In genomic region chr4:153234923-153235322, GRCh38 we compare ENCODE assay signal across 15 cellular contexts. TPM values are rescaled to one million over a fixed set of nuclear protein-coding genes. Genes with fewer than 3 reads are reported as not detected.
DNase-seq lines count a peak whose midpoint lies in the region; ATAC-seq, FAIRE-seq and TF ChIP-seq lines count a peak whose summit lies in the region.
"Had no signal": no experiment of that assay in that cellular context is flagged by ENCODE, and none has a peak within 500 bp of the region (broad histone marks: within the 10 kb centered on the region; RNA-seq: fewer than 3 reads in every experiment).

No MANE protein-coding gene starts in this region.

- DNase-seq in MCF 10A (ENCODE audit: unreplicated experiment) = peak; percentile 53
- no peak for DNase-seq in breast epithelium (ENCODE audit: low spot score in 2 of 2)
- DNase-seq in RWPE1 (ENCODE audit: low spot score) = no peak
- peak; percentile 44 for DNase-seq in endothelial cell of umbilical vein (ENCODE audit: low read depth, low spot score)
- no peak for DNase-seq in central memory CD4-positive, alpha-beta T cell
- DNase-seq in amygdala (lab: John Stamatoyannopoulos, UW) = no peak
- no peak for DNase-seq in left cardiac atrium
- no peak for DNase-seq in effector CD8-positive, alpha-beta T cell (lab: John Stamatoyannopoulos, UW)
- DNase-seq: activated CD4-positive, alpha-beta T cell treated with anti-CD3 and anti-CD28 coated beads, Interleukin-2, amount 50 U/mL, for 48 hours; activated effector memory CD4-positive, alpha-beta T cell treated with anti-CD3 and anti-CD28 coated beads, Interleukin-2, amount 50 U/mL, for 16 hours; NCI-H2227 treated with DMSO at 0.1 percent for 48 hours; upper lobe of left lung had no signal

- no peaks in the 10 kb centered on the region for H3K27me3 ChIP-seq in breast epithelium
- no peaks in the 10 kb centered on the region for H3K27me3 ChIP-seq in endothelial cell of umbilical vein (ENCODE audit: control insufficient read depth in 2 of 2, insufficient read depth in 2 of 2, low read length in 2 of 2)
- H3K27me3 ChIP-seq: upper lobe of left lung had no signal

- no peak for ATAC-seq in left cardiac atrium
- ATAC-seq: GM23338 had no signal

- H2AFZ ChIP-seq in endothelial cell of umbilical vein (ENCODE audit: low read depth, low read length) = no peak overlapping the region
- H2AFZ ChIP-seq: GM23338 had no signal

- no peak overlapping the region for H3K4me3 Mint-ChIP-seq in MCF 10A (ENCODE audit: unreplicated experiment)
- H3K4me3 Mint-ChIP-seq: GM23338, mesothelial cell of epicardium had no signal

- H3K27me3 Mint-ChIP-seq in MCF 10A (ENCODE audit: insufficient read depth, unreplicated experiment) = no peaks in the 10 kb centered on the region

- BruUV-seq in MCF 10A (replicated peaks; lab: Mats Ljungman, UMichigan) (no TSS peak), endothelial cell of umbilical vein (replicated peaks; lab: Mats Ljungman, UMichigan) (no TSS peak)

- H3K9me3 ChIP-seq in breast epithelium (no peaks in the 10 kb centered on the region), endothelial cell of umbilical vein (replicated peaks; ENCODE audit: control insufficient read depth, insufficient read depth, low read length) (no peaks in the 10 kb centered on the region)
- H3K9me3 ChIP-seq: upper lobe of left lung had no signal

- no peaks in the 10 kb centered on the region for H3K79me2 ChIP-seq in endothelial cell of umbilical vein (ENCODE audit: control insufficient read depth, insufficient read depth, low read length)

- no peaks in the 10 kb centered on the region for H4K20me1 ChIP-seq in endothelial cell of umbilical vein (replicated peaks; ENCODE audit: control insufficient read depth, extremely low read depth, insufficient read depth, low read length)

- no peak overlapping the region for H3K4me3 ChIP-seq in breast epithelium
- H3K4me3 ChIP-seq in endothelial cell of umbilical vein (replicated peaks in 1 of 3; ENCODE audit: insufficient read depth in 1 of 3, low read depth in 1 of 3, low read length in 3 of 3) = no peak overlapping the region
- H3K4me3 ChIP-seq: GM23338, upper lobe of left lung had no signal

- TF ChIP-seq CTCF in MCF 10A (IDR thresholded peaks at IDR 0.05; ENCODE audit: unreplicated experiment) (no peak), breast epithelium (IDR thresholded peaks at IDR 0.05) (no peak), RWPE1 (conservative IDR thresholded peaks at IDR 0.05; ENCODE audit: low read depth) (no peak), endothelial cell of umbilical vein (IDR thresholded peaks at IDR 0.05; ENCODE audit: extremely low read depth in 1 of 2, insufficient read depth in 1 of 2, low read depth in 1 of 2, low read length in 2 of 2) (no peak)

- H3K4me1 ChIP-seq in breast epithelium (peaks cover 4 to 16% of the 10 kb centered on the region in 2 donors), endothelial cell of umbilical vein (ENCODE audit: control insufficient read depth, extremely low read depth, insufficient read depth, low read length) (peaks cover 8% of the 10 kb centered on the region)

- H3K4me1 Mint-ChIP-seq in MCF 10A (ENCODE audit: insufficient read depth, unreplicated experiment) = peaks cover 33% of the 10 kb centered on the region

- no peak for TF ChIP-seq POLR2A in breast epithelium (IDR thresholded peaks at IDR 0.05)
- no peak for TF ChIP-seq POLR2A in endothelial cell of umbilical vein (IDR thresholded peaks at IDR 0.05; ENCODE audit: low read depth, low read length)

- no peak for FAIRE-seq in endothelial cell of umbilical vein (lab: Jason Lieb, UNC)

- CTCF ChIA-PET in MCF 10A (lab: Yijun Ruan, JAX) = interaction anchor here (1.0 kb wide), 1 partner anchor 45 kb away, joined by 5 read pairs; no protein-coding TSS in a partner anchor
- CTCF ChIA-PET in RWPE1 (lab: Yijun Ruan, JAX) = interaction anchor here (0.6 kb wide), 1 partner anchor 1766 kb away, joined by 6 read pairs; no protein-coding TSS in a partner anchor
- CTCF ChIA-PET in endothelial cell of umbilical vein (lab: Charles Lee) = interaction anchor here (0.7 to 1.0 kb wide), 2 partner anchors 33 to 70 kb away, joined by 3 read pairs; no protein-coding TSS in a partner anchor

- dilution Hi-C loops in endothelial cell of umbilical vein (cut with MboI; ENCODE audit: extremely low pct_ligation_motif_present, low sequenced_read_pairs) = no loop called here

- H3K36me3 ChIP-seq in breast epithelium (no peaks in the 10 kb centered on the region), endothelial cell of umbilical vein (ENCODE audit: control insufficient read depth in 2 of 2, extremely low read depth in 1 of 2, insufficient read depth in 2 of 2, low read length in 2 of 2) (no peaks in the 10 kb centered on the region)
- H3K36me3 ChIP-seq: upper lobe of left lung had no signal

- no peak overlapping the region for H3K9ac ChIP-seq in endothelial cell of umbilical vein (replicated peaks; ENCODE audit: extremely low read depth, insufficient read depth, low read length)

- no peaks in the 10 kb centered on the region for H3K9me1 ChIP-seq in endothelial cell of umbilical vein (replicated peaks; ENCODE audit: control insufficient read depth, extremely low read depth, insufficient read depth, low read length)

- H3K4me2 ChIP-seq in endothelial cell of umbilical vein (ENCODE audit: insufficient read depth, low read length) = no peak overlapping the region
- H3K4me2 ChIP-seq: GM23338 had no signal

- H3K9me3 Mint-ChIP-seq in MCF 10A (ENCODE audit: unreplicated experiment) = no peaks in the 10 kb centered on the region
- H3K9me3 Mint-ChIP-seq: GM23338, mesothelial cell of epicardium had no signal

- POLR2A ChIA-PET in MCF 10A (lab: Yijun Ruan, JAX) = interaction anchor here (1.4 kb wide), 2 partner anchors 11 to 14 kb away, joined by 5 read pairs; no protein-coding TSS in a partner anchor
- POLR2A ChIA-PET in RWPE1 (lab: Yijun Ruan, JAX; ENCODE audit: low non-redundant PET) = no interaction called here
- POLR2A ChIA-PET in endothelial cell of umbilical vein (lab: Charles Lee) = no interaction called here

- peaks cover 6% of the 10 kb centered on the region for H3K36me3 Mint-ChIP-seq in MCF 10A (ENCODE audit: insufficient read depth, unreplicated experiment)

- H3K27ac Mint-ChIP-seq in MCF 10A (ENCODE audit: low read depth, unreplicated experiment) = no peak overlapping the region
- H3K27ac Mint-ChIP-seq: GM23338, mesothelial cell of epicardium had no signal

- H3K27ac ChIP-seq in breast epithelium (no peak overlapping the region), RWPE1 (peak overlapping the region; percentile 69; the same call in 1 of the 2 replicates), endothelial cell of umbilical vein (ENCODE audit: insufficient read depth, low read depth, low read length) (no peak overlapping the region)
- H3K27ac ChIP-seq: HL-60, upper lobe of left lung had no signal

- intact Hi-C loops in MCF 10A (cut with micrococcal nuclease) = loop anchor here (1.0 to 10.0 kb wide), 2 partner anchors 11 to 340 kb away; no protein-coding TSS in a partner anchor
- intact Hi-C loops in breast epithelium (cut with DNase I; ENCODE audit: low total_unique reads) = loop anchor here (10.0 kb wide), 1 partner anchor 80 kb away; no protein-coding TSS in a partner anchor
- intact Hi-C loops in endothelial cell of umbilical vein (cut with micrococcal nuclease) = no loop called here
- intact Hi-C loops in left cardiac atrium (cut with DNase I) = no loop called here

TF ChIP-seq in endothelial cell of umbilical vein, 7 proteins besides CTCF, POLR2A, EP300 and RAD21:
- TF ChIP-seq EZH2 (IDR thresholded peaks at IDR 0.05; ENCODE audit: borderline replicate concordance, low read depth, low read length, severe bottlenecking) (no peak), MYC (IDR thresholded peaks at IDR 0.05; ENCODE audit: low read depth, low read length) (no peak), MAX (IDR thresholded peaks at IDR 0.05; ENCODE audit: insufficient read depth, insufficient read length) (no peak), GATA2 (IDR thresholded peaks at IDR 0.05; ENCODE audit: insufficient read depth, insufficient read length, low read depth, low read length) (no peak), FOS (IDR thresholded peaks at IDR 0.05; ENCODE audit: borderline replicate concordance, insufficient read depth, low read length) (no peak), JUN (IDR thresholded peaks at IDR 0.05; ENCODE audit: borderline replicate concordance, insufficient read depth, insufficient read length, low read depth) (no peak), POLR2AphosphoS5 (IDR thresholded peaks at IDR 0.05; ENCODE audit: insufficient read depth, low read depth, low read length) (no peak)

RNA-seq across cellular contexts. Expression of gene TRIM2, which starts 30.7 kb away (rescaled TPM):
- total RNA-seq in MCF 10A (2022) = 33.0 and 37.2 TPM in 2 replicates
- 100 to 1,000 TPM in 1 of 3 donors, 10 to 100 TPM in 2; 26.7 to 109 (median 52.4) TPM for total RNA-seq in breast epithelium
- total RNA-seq in endothelial cell of umbilical vein = 16.4 and 19.7 TPM in 2 replicates
- 6.8 TPM in 2 replicates for polyA plus RNA-seq in endothelial cell of umbilical vein
- polyA plus RNA-seq in endothelial cell of umbilical vein (2011; cell fraction: cytosol; rRNA removed) = 3.7 and 4.9 TPM in 2 replicates
- 9.4 and 12.4 TPM in 2 replicates for polyA plus RNA-seq in endothelial cell of umbilical vein (2011; cell fraction: nucleus; rRNA removed)
- 1.9 and 4.7 TPM in 2 replicates for polyA plus RNA-seq in endothelial cell of umbilical vein (2012)
- polyA minus RNA-seq in endothelial cell of umbilical vein = 35.6 and 40.0 TPM in 2 replicates
- polyA minus RNA-seq in endothelial cell of umbilical vein (2011; cell fraction: cytosol; rRNA and poly(A)+ RNA removed) = 7.2 TPM
- 18.8 and 19.6 TPM in 2 replicates for polyA minus RNA-seq in endothelial cell of umbilical vein (2011; cell fraction: nucleus; rRNA and poly(A)+ RNA removed)
- 10 to 100 TPM; 19.8 to 22.6 TPM for total RNA-seq in left cardiac atrium

Comparison
In these comparisons a context has a peak if more than half of its experiments do, and no peak if none do; other contexts are left out.
1. DNase-seq: peak in MCF 10A (single experiment) and endothelial cell of umbilical vein (single experiment); none in breast epithelium (0 of 2), RWPE1 (single experiment), central memory CD4-positive, alpha-beta T cell (single experiment), amygdala (0 of 56), left cardiac atrium (single experiment) and effector CD8-positive, alpha-beta T cell (single experiment).
2. intact Hi-C loops: an anchor here in MCF 10A (1.0 to 10.0 kb wide) and breast epithelium (10.0 kb wide); none called in endothelial cell of umbilical vein and left cardiac atrium.